In the genomic region with DNA sequence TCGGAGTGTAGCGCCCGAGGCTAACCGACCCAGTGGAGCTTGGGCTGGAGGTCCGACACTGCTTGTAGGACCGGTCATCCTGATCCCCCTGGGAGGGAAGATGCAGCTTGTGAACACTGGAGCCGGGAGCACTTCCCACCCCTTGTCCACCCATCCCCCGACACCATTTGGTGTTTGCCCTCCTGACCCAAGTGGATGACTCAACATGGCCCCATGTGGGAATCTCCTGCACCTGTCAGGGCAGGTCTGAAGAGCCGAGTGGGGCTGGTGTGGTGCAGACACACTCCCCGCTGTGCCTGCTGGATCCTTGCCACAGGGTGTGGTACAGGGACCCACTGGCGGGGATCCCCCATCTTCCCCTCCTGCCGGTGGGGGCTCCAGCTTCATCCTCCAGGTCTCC, we compare ENCODE assay signal across 24 cellular contexts.
DNase-seq lines count a peak whose midpoint lies in the region; ATAC-seq, FAIRE-seq and TF ChIP-seq lines count a peak whose summit lies in the region.
"Had no signal": no experiment of that assay in that cellular context is flagged by ENCODE, and none has a peak within 500 bp of the region (broad histone marks: within the 10 kb centered on the region; RNA-seq: fewer than 3 reads in every experiment).

No MANE protein-coding gene starts in this region.

- dilution Hi-C loops in IMR-90 (cut with HindIII; ENCODE audit: low sequenced_read_pairs, unreplicated experiment), result no loop called here

- H2BK5ac ChIP-seq in IMR-90 (ENCODE audit: low read depth, low read length, poor library complexity, severe bottlenecking) (no peak overlapping the region), neuronal stem cell (ENCODE audit: low read length) (peak overlapping the region; percentile 42)

- H3K9ac ChIP-seq in IMR-90 (ENCODE audit: low read depth, low read length), result no peak overlapping the region
- no peak overlapping the region for H3K9ac ChIP-seq in neuronal stem cell (ENCODE audit: low read depth, low read length, poor library complexity)
- H3K9ac ChIP-seq: BLaER1 treated with 17β-estradiol and CSF1 and Interleukin-3, amounts not matched to agents 10 nM and 100 nM had no signal

- intact Hi-C loops in IMR-90 (cut with micrococcal nuclease), result no loop called here

- peaks cover 50% of the 10 kb centered on the region for H3K27me3 ChIP-seq in IMR-90 (ENCODE audit: control insufficient read depth, insufficient read depth, low read length)
- H3K27me3 ChIP-seq in neuronal stem cell (ENCODE audit: control insufficient read depth in 3 of 3, insufficient read depth in 3 of 3, low read depth in 1 of 3, low read length in 3 of 3), result no peaks in the 10 kb centered on the region

- no peak overlapping the region for H4K5ac ChIP-seq in IMR-90 (ENCODE audit: low read depth, low read length)

- H4K91ac ChIP-seq in IMR-90 (ENCODE audit: insufficient read depth, low read depth, low read length) (no peak overlapping the region), neuronal stem cell (ENCODE audit: low read depth, low read length, poor library complexity) (no peak overlapping the region)

- H3K9me3 ChIP-seq in IMR-90 (ENCODE audit: control insufficient read depth, insufficient read depth, low read length) (no peaks in the 10 kb centered on the region; the same call in 1 of the 2 replicates), neuronal stem cell (replicated peaks in 1 of 2; ENCODE audit: control insufficient read depth in 2 of 2, insufficient read depth in 1 of 2, low read depth in 1 of 2, low read length in 2 of 2) (peaks cover 0 to 4% of the 10 kb centered on the region in 2 donors)
- H3K9me3 ChIP-seq: A549; BLaER1 treated with 17β-estradiol and CSF1 and Interleukin-3, amounts not matched to agents 10 nM and 100 nM; neutrophil had no signal

- no peak overlapping the region for H2BK120ac ChIP-seq in IMR-90 (ENCODE audit: low read depth, low read length)
- no peak overlapping the region for H2BK120ac ChIP-seq in neuronal stem cell (ENCODE audit: low read depth, low read length)

- no peak overlapping the region for H3K18ac ChIP-seq in IMR-90 (ENCODE audit: low read depth, low read length)
- H3K18ac ChIP-seq in neuronal stem cell (ENCODE audit: low read length), result peak overlapping the region; percentile 77

- no peak overlapping the region for H3K14ac ChIP-seq in IMR-90 (replicated peaks; ENCODE audit: low read depth, low read length)
- no peak overlapping the region for H3K14ac ChIP-seq in neuronal stem cell (ENCODE audit: low read length)

- no peak overlapping the region for H2BK12ac ChIP-seq in neuronal stem cell (ENCODE audit: low read length)

- H3K79me1 ChIP-seq in IMR-90 (ENCODE audit: low read depth in 1 of 2, low read length in 2 of 2) (no peaks in the 10 kb centered on the region), neuronal stem cell (ENCODE audit: low read depth, low read length) (peaks cover 4% of the 10 kb centered on the region)

- H2AFZ ChIP-seq in IMR-90 (replicated peaks; ENCODE audit: low read length, poor library complexity) (peak overlapping the region; percentile 43), neuronal stem cell (ENCODE audit: low read length) (no peak overlapping the region)

- no peak for TF ChIP-seq POLR2A in IMR-90 (IDR thresholded peaks at IDR 0.05; ENCODE audit: low read depth, low read length)

- no peak for TF ChIP-seq CTCF in IMR-90 (conservative IDR thresholded peaks at IDR 0.05; ENCODE audit: low read depth, low read length)
- TF ChIP-seq CTCF in fibroblast of mammary gland (conservative IDR thresholded peaks at IDR 0.05; ENCODE audit: control insufficient read depth, insufficient read depth, low read depth, low read length), result no peak

- 65% methylated on average over 2 of the region's 12 CpGs; no CpG with 5 or more reads in 1 of the 2 experiments for WGBS in IMR-90 (ENCODE audit: extremely low coverage in 2 of 2, insufficient read length in 1 of 2), 2 experiments
- WGBS in neuronal stem cell (ENCODE audit: extremely low coverage in 2 of 2, insufficient read length in 2 of 2, insufficient replicate concordance in 1 of 2), 2 donors, result no CpG with 5 or more reads among the region's 12 CpGs

- no peak overlapping the region for H2BK20ac ChIP-seq in IMR-90 (ENCODE audit: low read depth, low read length)

- ATAC-seq in IMR-90 (ENCODE audit: low read depth), result no peak
- ATAC-seq: A549; effector memory CD8-positive, alpha-beta T cell; stimulated activated naive B cell treated with anti-CD40 and anti-IgM and Interleukin-4, amounts not matched to agents 10 μg/mL and 1 μg/mL and 100 μg/mL, for 72 hours had no signal

- H2AK9ac ChIP-seq in IMR-90 (replicated peaks; ENCODE audit: low read depth, low read length, poor library complexity), result no peak overlapping the region

- BruUV-seq in IMR-90 (replicated peaks; lab: Mats Ljungman, UMichigan), result no TSS peak

- no peaks in the 10 kb centered on the region for H3K36me3 ChIP-seq in IMR-90 (ENCODE audit: control insufficient read depth, insufficient read depth, low read length)
- H3K36me3 ChIP-seq in neuronal stem cell (replicated peaks in 1 of 2; ENCODE audit: control insufficient read depth in 2 of 2, insufficient read depth in 2 of 2, low read length in 2 of 2), result no peaks in the 10 kb centered on the region
- H3K36me3 ChIP-seq: BLaER1 treated with 17β-estradiol and CSF1 and Interleukin-3, amounts not matched to agents 10 nM and 100 nM; neutrophil had no signal

- no peak overlapping the region for H3K4ac ChIP-seq in IMR-90 (ENCODE audit: low read depth, low read length)
- no peak overlapping the region for H3K4ac ChIP-seq in neuronal stem cell (ENCODE audit: low read length)

- FAIRE-seq in urothelium cell line (lab: Jason Lieb, UNC), result no peak
- FAIRE-seq: A549, GM18507 had no signal

- no peaks in the 10 kb centered on the region; the same call in 1 of the 2 replicates for H4K20me1 ChIP-seq in IMR-90 (ENCODE audit: insufficient read depth, low read length)

- H3K4me3 ChIP-seq in IMR-90 (ENCODE audit: insufficient read depth, low read depth, low read length) (no peak overlapping the region), fibroblast of mammary gland (ENCODE audit: control insufficient read depth, low read depth, low read length) (no peak overlapping the region), neuronal stem cell (ENCODE audit: low read length in 2 of 2) (no peak overlapping the region)
- H3K4me3 ChIP-seq: A549; BLaER1 treated with 17β-estradiol and CSF1 and Interleukin-3, amounts not matched to agents 10 nM and 100 nM had no signal

- H2BK15ac ChIP-seq in IMR-90 (ENCODE audit: low read depth, low read length) (no peak overlapping the region), neuronal stem cell (ENCODE audit: low read length) (peak overlapping the region; percentile 78)

- H3K23ac ChIP-seq in IMR-90 (ENCODE audit: low read depth, low read length), result no peak overlapping the region
- H3K23ac ChIP-seq in neuronal stem cell (ENCODE audit: low read depth, low read length, poor library complexity), result no peak overlapping the region

- H2AK5ac ChIP-seq in IMR-90 (ENCODE audit: low read depth, low read length) (no peak overlapping the region), neuronal stem cell (ENCODE audit: low read depth, low read length) (peak overlapping the region; percentile 78)

- no peak overlapping the region for H3K56ac ChIP-seq in IMR-90 (ENCODE audit: extremely low read depth, insufficient read depth, low read length)

- POLR2A ChIA-PET in IMR-90 (lab: Charles Lee; ENCODE audit: unreplicated experiment), result no interaction called here

- TF ChIP-seq RAD21 in IMR-90 (IDR thresholded peaks at IDR 0.05; ENCODE audit: low read length), result no peak

- no peaks in the 10 kb centered on the region for H3K9me1 ChIP-seq in IMR-90 (ENCODE audit: insufficient read depth, low read length)

- H4K8ac ChIP-seq in IMR-90 (ENCODE audit: low read depth in 2 of 2, low read length in 2 of 2) (no peak overlapping the region), neuronal stem cell (ENCODE audit: low read depth, low read length) (no peak overlapping the region)

- no peaks in the 10 kb centered on the region for H3K4me1 ChIP-seq in IMR-90 (ENCODE audit: control insufficient read depth, insufficient read depth, low read length)
- H3K4me1 ChIP-seq in neuronal stem cell (ENCODE audit: control insufficient read depth in 2 of 2, insufficient read depth in 1 of 2, low read depth in 1 of 2, low read length in 2 of 2), result peaks cover 0 to 8% of the 10 kb centered on the region in 2 donors

- DNase-seq in NCI-H146 (lab: John Stamatoyannopoulos, UW), result peak; percentile 80
- no peak for DNase-seq in NCI-H146 treated with DMSO at 0.1 percent for 48 hours (lab: John Stamatoyannopoulos, UW; ENCODE audit: unreplicated experiment)
- no peak for DNase-seq in IMR-90
- peak; percentile 14 for DNase-seq in fibroblast of mammary gland (ENCODE audit: low read depth)
- DNase-seq in neuronal stem cell (ENCODE audit: low spot score), result no peak
- no peak for DNase-seq in activated CD8-positive, alpha-beta memory T cell treated with anti-CD3 and anti-CD28 coated beads for 24 hours
- DNase-seq in urothelium cell line (ENCODE audit: low spot score), result no peak
- no peak for DNase-seq in SK-N-DZ (ENCODE audit: low spot score)
- DNase-seq: activated CD4-positive, alpha-beta T cell treated with anti-CD3 and anti-CD28 coated beads, Interleukin-2, amount 50 U/mL, for 48 hours; activated naive CD4-positive, alpha-beta T cell treated with Interleukin-2 at 50 U/mL for 16 hours; activated T-cell treated with anti-CD3 and anti-CD28 coated beads, Interleukin-2, amount 50 U/mL, for 1 hour; anterior cingulate cortex; cerebellar nuclear complex; effector memory CD8-positive, alpha-beta T cell; GOT3; KBM-7; NCI-H1092 treated with DMSO at 0.1 percent for 48 hours; NCI-H345; stimulated activated naive B cell treated with anti-CD40 and anti-IgM and Interleukin-4, amounts not matched to agents 10 μg/mL and 1 μg/mL and 100 μg/mL, for 72 hours had no signal

- CTCF ChIA-PET in IMR-90 (lab: Yijun Ruan, JAX), result no interaction called here

- in situ Hi-C loops in IMR-90 (cut with MboI; ENCODE audit: low sequenced_read_pairs), result no loop called here

- no peak overlapping the region for H3K27ac ChIP-seq in IMR-90 (ENCODE audit: insufficient read depth, low read length)
- H3K27ac ChIP-seq in neuronal stem cell (replicated peaks; ENCODE audit: low read length), result no peak overlapping the region
- H3K27ac ChIP-seq: A549; BLaER1 treated with 17β-estradiol and CSF1 and Interleukin-3, amounts not matched to agents 10 nM and 100 nM; HL-60; neutrophil had no signal

- H3K4me2 ChIP-seq in IMR-90 (ENCODE audit: low read depth, low read length), result no peak overlapping the region
- H3K4me2 ChIP-seq in neuronal stem cell (ENCODE audit: insufficient read depth, low read length, poor library complexity, severe bottlenecking), result no peak overlapping the region
- H3K4me2 ChIP-seq: A549; BLaER1 treated with 17β-estradiol and CSF1 and Interleukin-3, amounts not matched to agents 10 nM and 100 nM had no signal

TF ChIP-seq in IMR-90, 13 proteins besides CTCF, POLR2A, EP300 and RAD21 (continues in another document):
- TF ChIP-seq BHLHE40 (IDR thresholded peaks at IDR 0.05; ENCODE audit: low read depth, low read length) (no peak), RCOR1 (IDR thresholded peaks at IDR 0.05; ENCODE audit: insufficient replicate concordance, low read length) (no peak), MAFK (IDR thresholded peaks at IDR 0.05; ENCODE audit: low read depth, low read length) (no peak), FOS (IDR thresholded peaks at IDR 0.05; ENCODE audit: low read depth, low read length) (no peak), CHD1 (IDR thresholded peaks at IDR 0.05; ENCODE audit: low read depth, low read length) (no peak), CEBPB (IDR thresholded peaks at IDR 0.05; ENCODE audit: low read depth, low read length) (no peak)

Comparison
In these comparisons a context has a peak if more than half of its experiments do, and no peak if none do; other contexts are left out.
1. DNase-seq: peak in NCI-H146 (single experiment) and fibroblast of mammary gland (single experiment); none in NCI-H146 treated with DMSO at 0.1 percent for 48 hours (single experiment), IMR-90 (single experiment), neuronal stem cell (single experiment), activated CD8-positive, alpha-beta memory T cell treated with anti-CD3 and anti-CD28 coated beads for 24 hours (single experiment), urothelium cell line (single experiment) and SK-N-DZ (single experiment).